16 cellular contexts compared by ENCODE assay signal in the genomic region with DNA sequence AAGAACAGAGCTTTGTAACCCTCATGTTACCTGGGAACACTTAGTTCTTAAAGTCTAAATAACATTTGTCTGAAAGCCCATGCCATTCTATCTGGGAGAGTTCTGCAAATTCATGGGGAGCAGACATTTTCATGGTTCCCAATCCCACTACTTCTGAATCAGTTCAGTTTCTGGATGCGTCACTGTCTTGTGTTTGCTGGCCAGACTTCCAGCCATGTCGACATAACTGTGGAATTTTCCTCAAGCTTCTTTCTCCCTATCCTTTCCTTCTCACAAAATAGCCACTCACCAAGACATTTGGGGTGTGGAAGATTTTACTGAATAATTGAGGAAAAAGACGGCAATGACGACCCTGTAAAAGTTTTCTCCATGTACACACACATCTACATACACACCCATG.
DNase-seq lines count a peak whose midpoint lies in the region; ATAC-seq, FAIRE-seq and TF ChIP-seq lines count a peak whose summit lies in the region.
"Had no signal": no experiment of that assay in that cellular context is flagged by ENCODE, and none has a peak within 500 bp of the region (broad histone marks: within the 10 kb centered on the region; RNA-seq: fewer than 3 reads in every experiment).

No MANE protein-coding gene starts in this region.

- DNase-seq in Right ventricle myocardium inferior (ENCODE audit: missing footprints) (no peak), cardiac septum (ENCODE audit: low spot score) (no peak), heart right ventricle (peak in 1 of 2 donors; percentile 29), sciatic nerve (ENCODE audit: low spot score) (peak; percentile 59), amniotic stem cell (lab: John Stamatoyannopoulos, UW) (no peak), urothelium cell line (ENCODE audit: low spot score) (no peak)
- DNase-seq in T-helper 2 cell treated with Interferon-gamma antibody and Interleukin-4, amounts not matched to agents 5 μg/mL and 100 μg/mL, for 36 hours (ENCODE audit: low spot score): no peak
- DNase-seq: activated CD4-positive, alpha-beta T cell treated with anti-CD3 and anti-CD28 coated beads, Interleukin-2, amount 50 U/mL, for 48 hours; activated naive CD4-positive, alpha-beta T cell treated with anti-CD3 and anti-CD28 coated beads for 36 hours; NCI-H1417 treated with DMSO at 0.1 percent for 48 hours; NCI-H82; occipital lobe had no signal

- intact Hi-C loops in Right ventricle myocardium inferior (cut with DNase I) (loop anchor here (10.0 kb wide), 1 partner anchor 810 kb away; a partner anchor contains a TSS), cardiac septum (cut with DNase I) (loop anchor here (5.0 kb wide), 1 partner anchor 48 kb away; no protein-coding TSS in a partner anchor), heart right ventricle (cut with DNase I) (loop anchor here in 3 of 10 donors (5.0 to 10.0 kb wide), 2 partner anchors 48 to 810 kb away; a partner anchor contains a TSS), sciatic nerve (cut with DNase I) (no loop called here)

- H3K4me1 ChIP-seq in heart right ventricle: peaks cover 0 to 48% (median 7%) of the 10 kb centered on the region in 9 donors

- peaks cover 0 to 14% (median 0%) of the 10 kb centered on the region in 11 donors for H3K9me3 ChIP-seq in heart right ventricle
- H3K9me3 ChIP-seq: body of pancreas, thoracic aorta had no signal

- no peaks in the 10 kb centered on the region for H3K27me3 Mint-ChIP-seq in T-helper 2 cell treated with Interferon-gamma antibody and Interleukin-4, amounts not matched to agents 5 μg/mL and 100 μg/mL, for 36 hours (ENCODE audit: low read depth)

- no peak for FAIRE-seq in urothelium cell line (lab: Jason Lieb, UNC)

- H3K4me3 ChIP-seq in heart right ventricle: no peak overlapping the region
- H3K4me3 ChIP-seq: body of pancreas, thoracic aorta had no signal

- H3K36me3 Mint-ChIP-seq in T-helper 2 cell treated with Interferon-gamma antibody and Interleukin-4, amounts not matched to agents 5 μg/mL and 100 μg/mL, for 36 hours (ENCODE audit: low read depth): no peaks in the 10 kb centered on the region

- H3K27ac ChIP-seq in heart right ventricle: peak overlapping the region in 6 of 10 donors; percentile 8 to 69 (median 61)
- H3K27ac ChIP-seq: body of pancreas, epithelial cell of prostate, thoracic aorta had no signal

- ATAC-seq in Right ventricle myocardium inferior (peak; percentile 59), heart right ventricle (peak in 6 of 8 donors; percentile 42 to 77 (median 67)), sciatic nerve (peak; percentile 92), GM19467 (IDR thresholded peaks at IDR 0.05; ENCODE audit: unreplicated experiment) (no peak)
- ATAC-seq: body of pancreas had no signal

- H3K9me3 Mint-ChIP-seq in T-helper 2 cell treated with Interferon-gamma antibody and Interleukin-4, amounts not matched to agents 5 μg/mL and 100 μg/mL, for 36 hours: no peaks in the 10 kb centered on the region
- H3K9me3 Mint-ChIP-seq: activated naive CD4-positive, alpha-beta T cell treated with anti-CD3 and anti-CD28 coated beads for 36 hours had no signal

- no peak overlapping the region for H3K27ac Mint-ChIP-seq in T-helper 2 cell treated with Interferon-gamma antibody and Interleukin-4, amounts not matched to agents 5 μg/mL and 100 μg/mL, for 36 hours
- H3K27ac Mint-ChIP-seq: activated naive CD4-positive, alpha-beta T cell treated with anti-CD3 and anti-CD28 coated beads for 36 hours had no signal

- H3K4me1 Mint-ChIP-seq in T-helper 2 cell treated with Interferon-gamma antibody and Interleukin-4, amounts not matched to agents 5 μg/mL and 100 μg/mL, for 36 hours (ENCODE audit: low read depth): peaks cover 3% of the 10 kb centered on the region

- H3K27me3 ChIP-seq in heart right ventricle: no peaks in the 10 kb centered on the region
- H3K27me3 ChIP-seq: body of pancreas had no signal

- 72 to 91% methylated on average over 4 of the region's 4 CpGs for WGBS in heart right ventricle, 2 donors

- no peak for TF ChIP-seq CTCF in heart right ventricle (IDR thresholded peaks at IDR 0.05)

- no peaks in the 10 kb centered on the region for H3K36me3 ChIP-seq in heart right ventricle
- H3K36me3 ChIP-seq: thoracic aorta had no signal

- no peak overlapping the region for H3K4me3 Mint-ChIP-seq in T-helper 2 cell treated with Interferon-gamma antibody and Interleukin-4, amounts not matched to agents 5 μg/mL and 100 μg/mL, for 36 hours
- H3K4me3 Mint-ChIP-seq: activated naive CD4-positive, alpha-beta T cell treated with anti-CD3 and anti-CD28 coated beads for 36 hours had no signal
